22 cellular contexts compared by ENCODE assay signal in genomic region chr19:18114483-18114882, GRCh38. TPM values are rescaled to one million over a fixed set of nuclear protein-coding genes. Genes with fewer than 3 reads are reported as not detected.
DNase-seq lines count a peak whose midpoint lies in the region; ATAC-seq and TF ChIP-seq lines count a peak whose summit lies in the region.
"Had no signal": no experiment of that assay in that cellular context is flagged by ENCODE, and none has a peak within 500 bp of the region (broad histone marks: within the 10 kb centered on the region; RNA-seq: fewer than 3 reads in every experiment).

No MANE protein-coding gene starts in this region.

- H3K9me3 Mint-ChIP-seq in activated CD4-positive, alpha-beta T cell treated with anti-CD3 and anti-CD28 coated beads, Interleukin-2, amount 10 ng/mL, durations not matched to agents 7 days and 5 days = no peaks in the 10 kb centered on the region
- no peaks in the 10 kb centered on the region for H3K9me3 Mint-ChIP-seq in naive B cell
- H3K9me3 Mint-ChIP-seq in stimulated activated naive B cell treated with anti-CD40 and anti-IgM and Interleukin-4, amounts not matched to agents 10 μg/mL and 1 μg/mL and 100 μg/mL, for 72 hours = no peaks in the 10 kb centered on the region
- H3K9me3 Mint-ChIP-seq: CD8-positive, alpha-beta memory T cell had no signal

- no peak for DNase-seq in activated CD4-positive, alpha-beta T cell treated with anti-CD3 and anti-CD28 coated beads, Interleukin-2, amount 10 ng/mL, durations not matched to agents 7 days and 5 days
- DNase-seq in activated CD4-positive, alpha-beta T cell treated with anti-CD3 and anti-CD28 coated beads for 1 hour = no peak
- DNase-seq in RWPE1 (ENCODE audit: low spot score) = no peak
- DNase-seq in naive B cell = no peak
- DNase-seq in stimulated activated naive B cell treated with anti-CD40 and anti-IgM and Interleukin-4, amounts not matched to agents 10 μg/mL and 1 μg/mL and 100 μg/mL, for 72 hours = no peak
- no peak for DNase-seq in DMS79 (lab: John Stamatoyannopoulos, UW)
- no peak for DNase-seq in iPS-NIHi11 (ENCODE audit: low spot score)
- DNase-seq in COLO829 (ENCODE audit: low spot score) = no peak
- DNase-seq: AML-193; Caco-2; CD8-positive, alpha-beta memory T cell; DMS153; DND-41; EL; GM23248; KBM-7 had no signal

- peak overlapping the region; percentile 1 for H3K27ac Mint-ChIP-seq in activated CD4-positive, alpha-beta T cell treated with anti-CD3 and anti-CD28 coated beads, Interleukin-2, amount 10 ng/mL, durations not matched to agents 7 days and 5 days
- H3K27ac Mint-ChIP-seq in naive B cell = peak overlapping the region in 4 of 6 donors; percentile 27 to 72 (median 46)
- peak overlapping the region; percentile 57 for H3K27ac Mint-ChIP-seq in stimulated activated naive B cell treated with anti-CD40 and anti-IgM and Interleukin-4, amounts not matched to agents 10 μg/mL and 1 μg/mL and 100 μg/mL, for 72 hours

- H3K36me3 Mint-ChIP-seq in activated CD4-positive, alpha-beta T cell treated with anti-CD3 and anti-CD28 coated beads, Interleukin-2, amount 10 ng/mL, durations not matched to agents 7 days and 5 days (ENCODE audit: low read depth) = peaks cover 3% of the 10 kb centered on the region
- H3K36me3 Mint-ChIP-seq in naive B cell = peaks cover 0 to 14% of the 10 kb centered on the region in 2 donors
- H3K36me3 Mint-ChIP-seq in stimulated activated naive B cell treated with anti-CD40 and anti-IgM and Interleukin-4, amounts not matched to agents 10 μg/mL and 1 μg/mL and 100 μg/mL, for 72 hours = peaks cover 26 to 47% of the 10 kb centered on the region in 2 donors

- H3K27ac ChIP-seq in RWPE1 = 0 out of 2 replicates have a peak overlapping the region, but pooled peaks have one; percentile 8
- H3K27ac ChIP-seq: 22Rv1, A549, BLaER1, GM23248, HL-60 had no signal

- peaks cover 26% of the 10 kb centered on the region for H3K4me1 Mint-ChIP-seq in activated CD4-positive, alpha-beta T cell treated with anti-CD3 and anti-CD28 coated beads, Interleukin-2, amount 10 ng/mL, durations not matched to agents 7 days and 5 days
- H3K4me1 Mint-ChIP-seq in naive B cell = peaks cover 36 to 61% (median 49%) of the 10 kb centered on the region in 3 donors
- H3K4me1 Mint-ChIP-seq in stimulated activated naive B cell treated with anti-CD40 and anti-IgM and Interleukin-4, amounts not matched to agents 10 μg/mL and 1 μg/mL and 100 μg/mL, for 72 hours = peaks cover 39 to 66% of the 10 kb centered on the region in 2 donors

- POLR2A ChIA-PET in activated CD4-positive, alpha-beta T cell treated with anti-CD3 and anti-CD28 coated beads, Interleukin-2, amount 10 ng/mL, durations not matched to agents 7 days and 5 days (lab: Charles Lee) = no interaction called here
- POLR2A ChIA-PET in RWPE1 (lab: Yijun Ruan, JAX; ENCODE audit: low non-redundant PET) = no interaction called here

- CTCF ChIA-PET in activated CD4-positive, alpha-beta T cell treated with anti-CD3 and anti-CD28 coated beads, Interleukin-2, amount 10 ng/mL, durations not matched to agents 7 days and 5 days (lab: Charles Lee) = interaction anchor here (0.7 to 1.7 kb wide), 2 partner anchors 54 to 77 kb away, joined by 3 to 13 read pairs; no protein-coding TSS in a partner anchor
- CTCF ChIA-PET in RWPE1 (lab: Yijun Ruan, JAX) = interaction anchor here (0.7 kb wide), 1 partner anchor 40 kb away, joined by 3 read pairs; no protein-coding TSS in a partner anchor

- no peak for TF ChIP-seq CTCF in RWPE1 (conservative IDR thresholded peaks at IDR 0.05; ENCODE audit: low read depth)

- ATAC-seq in naive B cell (ENCODE audit: low read depth in 2 of 2) = no peak
- no peak for ATAC-seq in stimulated activated naive B cell treated with anti-CD40 and anti-IgM and Interleukin-4, amounts not matched to agents 10 μg/mL and 1 μg/mL and 100 μg/mL, for 72 hours (replicated peaks)
- ATAC-seq: A549, GM12878 had no signal

- no peaks in the 10 kb centered on the region for H3K27me3 Mint-ChIP-seq in activated CD4-positive, alpha-beta T cell treated with anti-CD3 and anti-CD28 coated beads, Interleukin-2, amount 10 ng/mL, durations not matched to agents 7 days and 5 days
- no peaks in the 10 kb centered on the region for H3K27me3 Mint-ChIP-seq in naive B cell
- H3K27me3 Mint-ChIP-seq in stimulated activated naive B cell treated with anti-CD40 and anti-IgM and Interleukin-4, amounts not matched to agents 10 μg/mL and 1 μg/mL and 100 μg/mL, for 72 hours = no peaks in the 10 kb centered on the region
- H3K27me3 Mint-ChIP-seq: CD8-positive, alpha-beta memory T cell had no signal

- H3K4me3 Mint-ChIP-seq in activated CD4-positive, alpha-beta T cell treated with anti-CD3 and anti-CD28 coated beads, Interleukin-2, amount 10 ng/mL, durations not matched to agents 7 days and 5 days = no peak overlapping the region
- H3K4me3 Mint-ChIP-seq in naive B cell = peak overlapping the region in 2 of 8 donors; percentile 65
- H3K4me3 Mint-ChIP-seq in stimulated activated naive B cell treated with anti-CD40 and anti-IgM and Interleukin-4, amounts not matched to agents 10 μg/mL and 1 μg/mL and 100 μg/mL, for 72 hours = no peak overlapping the region

RNA-seq across cellular contexts. Expression of gene MAST3, which starts 16.9 kb away (rescaled TPM):
- total RNA-seq in activated CD4-positive, alpha-beta T cell treated with anti-CD3 and anti-CD28 coated beads, Interleukin-2, amount 10 ng/mL, durations not matched to agents 7 days and 5 days = 10 to 100 TPM; 31.0 to 35.8 TPM
- polyA plus RNA-seq in naive B cell (ENCODE audit: low read depth in 6 of 6) = 10 to 100 TPM in 5 of 6 donors, 1 to 10 TPM in 1; 9.3 to 20.6 (median 13.3) TPM

RNA-seq across cellular contexts. Expression of gene IL12RB1, which starts 27.7 kb away (rescaled TPM):
- 10 to 100 TPM; 81.8 to 86.8 TPM for total RNA-seq in activated CD4-positive, alpha-beta T cell treated with anti-CD3 and anti-CD28 coated beads, Interleukin-2, amount 10 ng/mL, durations not matched to agents 7 days and 5 days
- polyA plus RNA-seq in naive B cell (ENCODE audit: low read depth in 6 of 6) = 10 to 100 TPM in 1 of 6 donors, 1 to 10 TPM in 5; 5.8 to 15.8 (median 8.1) TPM
- total RNA-seq: Caco-2, G401, GM23248 had no signal
- polyA plus RNA-seq: A549, GM23248 had no signal

RNA-seq across cellular contexts. Expression of gene PIK3R2, which starts 38.5 kb away (rescaled TPM):
- 10 to 100 TPM; 12.6 to 13.1 TPM for total RNA-seq in activated CD4-positive, alpha-beta T cell treated with anti-CD3 and anti-CD28 coated beads, Interleukin-2, amount 10 ng/mL, durations not matched to agents 7 days and 5 days
- 1 to 10 TPM; 1.2 to 5.7 (median 2.3) TPM for polyA plus RNA-seq in naive B cell (ENCODE audit: low read depth in 6 of 6)

RNA-seq across cellular contexts. Expression of gene IFI30, which starts 59.1 kb away (rescaled TPM):
- total RNA-seq in activated CD4-positive, alpha-beta T cell treated with anti-CD3 and anti-CD28 coated beads, Interleukin-2, amount 10 ng/mL, durations not matched to agents 7 days and 5 days = 10 to 100 TPM; 54.1 to 58.9 TPM
- 100 to 1,000 TPM; 107 to 293 (median 206) TPM for polyA plus RNA-seq in naive B cell (ENCODE audit: low read depth in 6 of 6)

Comparison
In these comparisons a context has a peak if more than half of its experiments do, and no peak if none do; other contexts are left out.
1. H3K27ac Mint-ChIP-seq: peak in every context shown above with its lines; median percentile 57 in stimulated activated naive B cell treated with anti-CD40 and anti-IgM and Interleukin-4, amounts not matched to agents 10 μg/mL and 1 μg/mL and 100 μg/mL, for 72 hours; 46 in naive B cell; 1 in activated CD4-positive, alpha-beta T cell treated with anti-CD3 and anti-CD28 coated beads, Interleukin-2, amount 10 ng/mL, durations not matched to agents 7 days and 5 days.